26 cellular contexts compared by ENCODE assay signal in genomic region chrX:20952180-20952579, GRCh38.
"Had no signal": no experiment of that assay in that cellular context is flagged by ENCODE, and none has a peak within 500 bp of the region (broad histone marks: within the 10 kb centered on the region; RNA-seq: fewer than 3 reads in every experiment).

No MANE protein-coding gene starts in this region.

- H3K4me3 Mint-ChIP-seq: activated CD4-positive, alpha-beta memory T cell treated with anti-CD3 and anti-CD28 coated beads for 36 hours; activated CD4-positive, alpha-beta T cell treated with anti-CD3 and anti-CD28 coated beads for 36 hours; activated CD4-positive, alpha-beta T cell treated with anti-CD3 and anti-CD28 coated beads, Interleukin-2, amount 10 ng/mL, durations not matched to agents 24 days and 14 days; activated CD8-positive, alpha-beta memory T cell treated with anti-CD3 and anti-CD28 coated beads, Interleukin-2, amount 10 ng/mL, durations not matched to agents 7 days and 5 days; activated CD8-positive, alpha-beta T cell treated with anti-CD3 and anti-CD28 coated beads, Interleukin-2, amount 10 ng/mL, durations not matched to agents 7 days and 5 days; activated naive CD4-positive, alpha-beta T cell treated with anti-CD3 and anti-CD28 coated beads, Interleukin-2, amount 10 ng/mL, durations not matched to agents 7 days and 5 days; activated naive CD8-positive, alpha-beta T cell treated with anti-CD3 and anti-CD28 coated beads, Interleukin-2, amount 10 ng/mL, durations not matched to agents 7 days and 5 days; activated T-cell treated with anti-CD3 and anti-CD28 coated beads, Interleukin-2, amount 50 U/mL, for 72 hours; central memory CD8-positive, alpha-beta T cell; dendritic cell treated with granulocyte-macrophage colony-stimulating factor and Interleukin-4, amounts not matched to agents 40 ng/mL and 50 ng/mL, for 4 days; endodermal cell had no signal

- H3K9me3 Mint-ChIP-seq: activated CD4-positive, alpha-beta memory T cell treated with anti-CD3 and anti-CD28 coated beads for 36 hours; activated CD4-positive, alpha-beta T cell treated with anti-CD3 and anti-CD28 coated beads, Interleukin-2, amount 10 ng/mL, durations not matched to agents 24 days and 14 days; activated naive CD4-positive, alpha-beta T cell treated with anti-CD3 and anti-CD28 coated beads, Interleukin-2, amount 10 ng/mL, durations not matched to agents 7 days and 5 days; activated naive CD4-positive, alpha-beta T cell treated with anti-CD3 and anti-CD28 coated beads, Interleukin-2, amount 50 U/mL, for 72 hours; activated naive CD8-positive, alpha-beta T cell treated with anti-CD3 and anti-CD28 coated beads, Interleukin-2, amount 10 ng/mL, durations not matched to agents 7 days and 5 days; activated T-cell treated with anti-CD3 and anti-CD28 coated beads, Interleukin-2, amount 50 U/mL, for 72 hours; dendritic cell treated with granulocyte-macrophage colony-stimulating factor and Interleukin-4, amounts not matched to agents 40 ng/mL and 50 ng/mL, for 4 days; endodermal cell had no signal

- H3K27ac Mint-ChIP-seq: activated CD4-positive, alpha-beta memory T cell treated with anti-CD3 and anti-CD28 coated beads for 36 hours; activated CD4-positive, alpha-beta T cell treated with anti-CD3 and anti-CD28 coated beads for 36 hours; activated CD4-positive, alpha-beta T cell treated with anti-CD3 and anti-CD28 coated beads, Interleukin-2, amount 10 ng/mL, durations not matched to agents 24 days and 14 days; activated CD8-positive, alpha-beta memory T cell treated with anti-CD3 and anti-CD28 coated beads, Interleukin-2, amount 10 ng/mL, durations not matched to agents 7 days and 5 days; activated CD8-positive, alpha-beta T cell treated with anti-CD3 and anti-CD28 coated beads, Interleukin-2, amount 10 ng/mL, durations not matched to agents 7 days and 5 days; activated naive CD4-positive, alpha-beta T cell treated with anti-CD3 and anti-CD28 coated beads, Interleukin-2, amount 10 ng/mL, durations not matched to agents 7 days and 5 days; activated naive CD4-positive, alpha-beta T cell treated with anti-CD3 and anti-CD28 coated beads, Interleukin-2, amount 50 U/mL, for 72 hours; activated naive CD8-positive, alpha-beta T cell treated with anti-CD3 and anti-CD28 coated beads, Interleukin-2, amount 10 ng/mL, durations not matched to agents 7 days and 5 days; activated T-cell treated with anti-CD3 and anti-CD28 coated beads, Interleukin-2, amount 50 U/mL, for 72 hours; dendritic cell treated with granulocyte-macrophage colony-stimulating factor and Interleukin-4, amounts not matched to agents 40 ng/mL and 50 ng/mL, for 4 days; endodermal cell had no signal

- H3K4me1 Mint-ChIP-seq: activated CD4-positive, alpha-beta T cell treated with anti-CD3 and anti-CD28 coated beads for 36 hours; activated CD4-positive, alpha-beta T cell treated with anti-CD3 and anti-CD28 coated beads, Interleukin-2, amount 10 ng/mL, durations not matched to agents 24 days and 14 days; activated CD8-positive, alpha-beta memory T cell treated with anti-CD3 and anti-CD28 coated beads, Interleukin-2, amount 10 ng/mL, durations not matched to agents 7 days and 5 days; activated naive CD4-positive, alpha-beta T cell treated with anti-CD3 and anti-CD28 coated beads, Interleukin-2, amount 10 ng/mL, durations not matched to agents 7 days and 5 days; activated naive CD8-positive, alpha-beta T cell treated with anti-CD3 and anti-CD28 coated beads, Interleukin-2, amount 10 ng/mL, durations not matched to agents 7 days and 5 days; central memory CD8-positive, alpha-beta T cell had no signal

- H3K36me3 Mint-ChIP-seq: activated CD4-positive, alpha-beta memory T cell treated with anti-CD3 and anti-CD28 coated beads for 36 hours; activated CD8-positive, alpha-beta memory T cell treated with anti-CD3 and anti-CD28 coated beads, Interleukin-2, amount 10 ng/mL, durations not matched to agents 7 days and 5 days; activated naive CD4-positive, alpha-beta T cell treated with anti-CD3 and anti-CD28 coated beads, Interleukin-2, amount 10 ng/mL, durations not matched to agents 7 days and 5 days; activated naive CD4-positive, alpha-beta T cell treated with anti-CD3 and anti-CD28 coated beads, Interleukin-2, amount 50 U/mL, for 72 hours; activated naive CD8-positive, alpha-beta T cell treated with anti-CD3 and anti-CD28 coated beads, Interleukin-2, amount 10 ng/mL, durations not matched to agents 7 days and 5 days had no signal

- DNase-seq: activated CD4-positive, alpha-beta memory T cell treated with anti-CD3 and anti-CD28 coated beads for 36 hours; activated CD4-positive, alpha-beta T cell treated with anti-CD3 and anti-CD28 coated beads for 36 hours; activated CD4-positive, alpha-beta T cell treated with anti-CD3 and anti-CD28 coated beads, Interleukin-2, amount 10 ng/mL, durations not matched to agents 24 days and 14 days; activated CD4-positive, CD25-positive, alpha-beta regulatory T cell; activated CD4-positive, CD25-positive, alpha-beta regulatory T cell treated with anti-CD3 and anti-CD28 coated beads, Interleukin-2, amount 50 U/mL, for 72 hours; activated CD8-positive, alpha-beta memory T cell treated with anti-CD3 and anti-CD28 coated beads, Interleukin-2, amount 10 ng/mL, durations not matched to agents 7 days and 5 days; activated CD8-positive, alpha-beta memory T cell treated with anti-CD3 and anti-CD28 coated beads, Interleukin-2, amount 50 U/mL, for 4 hours; activated CD8-positive, alpha-beta T cell treated with anti-CD3 and anti-CD28 coated beads, Interleukin-2, amount 10 ng/mL, durations not matched to agents 7 days and 5 days; activated gamma-delta T cell; activated naive CD4-positive, alpha-beta T cell; activated naive CD4-positive, alpha-beta T cell treated with anti-CD3 and anti-CD28 coated beads, Interleukin-2, amount 10 ng/mL, durations not matched to agents 7 days and 5 days; activated naive CD8-positive, alpha-beta T cell treated with anti-CD3 and anti-CD28 coated beads, Interleukin-2, amount 10 ng/mL, durations not matched to agents 7 days and 5 days; activated T-cell treated with anti-CD3 and anti-CD28 coated beads, Interleukin-2, amount 50 U/mL, for 1 hour; activated T-cell treated with anti-CD3 and anti-CD28 coated beads, Interleukin-2, amount 50 U/mL, for 72 hours; brain microvascular endothelial cell; dorsolateral prefrontal cortex; effector memory CD4-positive, alpha-beta T cell; endodermal cell; gastrocnemius medialis; glutamatergic neuron; heart left ventricle; T-helper 2 cell had no signal

- ATAC-seq: activated CD4-positive, alpha-beta T cell treated with anti-CD3 and anti-CD28 coated beads for 36 hours; activated CD8-positive, alpha-beta memory T cell treated with anti-CD3 and anti-CD28 coated beads, Interleukin-2, amount 10 ng/mL, durations not matched to agents 7 days and 5 days; activated CD8-positive, alpha-beta T cell treated with anti-CD3 and anti-CD28 coated beads, Interleukin-2, amount 10 ng/mL, durations not matched to agents 7 days and 5 days; activated naive CD4-positive, alpha-beta T cell treated with anti-CD3 and anti-CD28 coated beads, Interleukin-2, amount 50 U/mL, for 72 hours; activated T-cell treated with anti-CD3 and anti-CD28 coated beads, Interleukin-2, amount 50 U/mL, for 72 hours; foreskin keratinocyte; gastrocnemius medialis; heart left ventricle had no signal

- H3K27me3 Mint-ChIP-seq: activated CD4-positive, alpha-beta memory T cell treated with anti-CD3 and anti-CD28 coated beads for 36 hours; activated CD4-positive, alpha-beta T cell treated with anti-CD3 and anti-CD28 coated beads for 36 hours; activated CD4-positive, alpha-beta T cell treated with anti-CD3 and anti-CD28 coated beads, Interleukin-2, amount 10 ng/mL, durations not matched to agents 24 days and 14 days; activated CD8-positive, alpha-beta memory T cell treated with anti-CD3 and anti-CD28 coated beads, Interleukin-2, amount 10 ng/mL, durations not matched to agents 7 days and 5 days; activated naive CD4-positive, alpha-beta T cell treated with anti-CD3 and anti-CD28 coated beads, Interleukin-2, amount 10 ng/mL, durations not matched to agents 7 days and 5 days; activated naive CD8-positive, alpha-beta T cell treated with anti-CD3 and anti-CD28 coated beads, Interleukin-2, amount 10 ng/mL, durations not matched to agents 7 days and 5 days; central memory CD8-positive, alpha-beta T cell; dendritic cell treated with granulocyte-macrophage colony-stimulating factor and Interleukin-4, amounts not matched to agents 40 ng/mL and 50 ng/mL, for 4 days had no signal
